17 cellular contexts compared by ENCODE assay signal in the genomic region with DNA sequence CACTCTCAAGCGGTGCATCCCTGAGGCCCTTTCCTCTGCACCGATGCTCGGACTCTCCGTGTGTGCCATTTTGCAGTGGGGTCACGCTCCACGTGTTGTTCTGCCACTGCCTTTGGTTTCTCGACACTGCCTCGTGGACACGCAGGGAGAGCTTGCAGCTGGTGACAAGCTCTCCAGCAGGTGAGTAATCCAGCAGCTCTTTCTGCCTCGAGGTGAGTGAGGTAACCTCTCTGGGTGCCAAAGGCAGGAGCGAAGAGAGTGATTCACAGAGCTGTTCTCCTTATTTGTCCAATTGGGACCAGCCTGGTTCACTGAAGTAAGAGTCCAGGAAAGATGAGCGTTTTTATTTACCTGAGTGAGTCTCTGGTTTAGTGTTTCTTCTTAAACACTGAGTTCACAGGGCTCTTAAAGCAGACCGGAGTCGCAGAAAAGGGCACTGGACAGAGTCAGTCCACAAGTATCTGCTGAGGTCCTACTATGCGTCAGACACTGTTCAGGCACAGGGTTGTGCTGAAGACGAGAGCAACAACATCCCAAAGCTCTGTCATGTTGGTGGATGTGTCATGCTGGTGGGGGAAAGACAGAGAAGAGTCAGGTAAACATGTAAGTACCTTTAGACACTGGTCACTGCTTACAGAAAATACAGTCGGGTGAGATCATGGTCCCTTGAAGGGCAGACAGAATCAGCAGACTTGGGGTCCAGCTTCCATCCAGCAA.
DNase-seq lines count a peak whose midpoint lies in the region; ATAC-seq and TF ChIP-seq lines count a peak whose summit lies in the region.
"Had no signal": no experiment of that assay in that cellular context is flagged by ENCODE, and none has a peak within 500 bp of the region (broad histone marks: within the 10 kb centered on the region; RNA-seq: fewer than 3 reads in every experiment).

No MANE protein-coding gene starts in this region.

- H3K36me3 ChIP-seq in lower lobe of right lung (no peaks in the 10 kb centered on the region), SJCRH30 (no peaks in the 10 kb centered on the region)
- H3K36me3 ChIP-seq: adrenal gland, HAP-1, thoracic aorta had no signal

- H3K9me3 ChIP-seq in lower lobe of right lung (no peaks in the 10 kb centered on the region), SJCRH30 (replicated peaks) (no peaks in the 10 kb centered on the region)
- H3K9me3 ChIP-seq: adrenal gland, HAP-1, thoracic aorta had no signal

- TF ChIP-seq CTCF in C4-2B (conservative IDR thresholded peaks at IDR 0.05): no peak
- TF ChIP-seq CTCF in lower lobe of right lung (IDR thresholded peaks at IDR 0.05): no peak

- DNase-seq in HT1080 (ENCODE audit: low read depth): peak; percentile 28
- DNase-seq in T47D (ENCODE audit: low read depth in 1 of 2, low spot score in 1 of 2): peak; percentile 41 to 79
- no peak for DNase-seq in lower lobe of right lung
- no peak for DNase-seq in SJCRH30
- DNase-seq: activated CD4-positive, alpha-beta T cell treated with anti-CD3 and anti-CD28 coated beads for 4 hours; activated T-cell treated with anti-CD3 and anti-CD28 coated beads, Interleukin-2, amount 50 U/mL, for 1 hour; adrenal gland; mesenchymal stem cell; MM.1S; NCI-H2171 treated with DMSO at 0.1 percent for 48 hours; OCI-M1 had no signal

- H3K4me1 ChIP-seq in lower lobe of right lung (peaks cover 11% of the 10 kb centered on the region), SJCRH30 (peaks cover 14% of the 10 kb centered on the region)
- H3K4me1 ChIP-seq: adrenal gland, HAP-1 had no signal

- H3K4me3 ChIP-seq in lower lobe of right lung (no peak overlapping the region), SJCRH30 (no peak overlapping the region)
- H3K4me3 ChIP-seq: adrenal gland, HAP-1, thoracic aorta had no signal

- intact Hi-C loops in lower lobe of right lung (cut with DNase I): no loop called here

- ATAC-seq in lower lobe of right lung: peak; percentile 35 to 60
- no peak for ATAC-seq in HG02623 (IDR thresholded peaks at IDR 0.05; ENCODE audit: unreplicated experiment)
- no peak for ATAC-seq in HG02588 (IDR thresholded peaks at IDR 0.05; ENCODE audit: unreplicated experiment)
- ATAC-seq in GM21737 (IDR thresholded peaks at IDR 0.05; ENCODE audit: unreplicated experiment): no peak

- peak overlapping the region; percentile 100 for H3K27ac ChIP-seq in C4-2B
- no peak overlapping the region for H3K27ac ChIP-seq in lower lobe of right lung
- H3K27ac ChIP-seq in SJCRH30: no peak overlapping the region
- H3K27ac ChIP-seq: adrenal gland, thoracic aorta had no signal

- in situ Hi-C loops in T47D (cut with HindIII; ENCODE audit: low pct_unique_long_range_greater_than_20kb, low sequenced_read_pairs): no loop called here

- H3K27me3 ChIP-seq in lower lobe of right lung (ENCODE audit: low read depth): no peaks in the 10 kb centered on the region
- no peaks in the 10 kb centered on the region for H3K27me3 ChIP-seq in SJCRH30
- H3K27me3 ChIP-seq: adrenal gland had no signal

Comparison
In these comparisons a context has a peak if more than half of its experiments do, and no peak if none do; other contexts are left out.
1. DNase-seq: peak in HT1080 (single experiment) and T47D (2 of 2); none in lower lobe of right lung (single experiment) and SJCRH30 (0 of 2).
2. ATAC-seq: peak in lower lobe of right lung (2 of 2); none in HG02623 (single experiment), HG02588 (single experiment) and GM21737 (single experiment).